ENCODE assay signal across 11 cellular contexts in genomic region chr1:161484613-161485012, GRCh38.
DNase-seq lines count a peak whose midpoint lies in the region; ATAC-seq and TF ChIP-seq lines count a peak whose summit lies in the region.
"Had no signal": no experiment of that assay in that cellular context is flagged by ENCODE, and none has a peak within 500 bp of the region (broad histone marks: within the 10 kb centered on the region; RNA-seq: fewer than 3 reads in every experiment).

No MANE protein-coding gene starts in this region.

- no peak for ATAC-seq in GM19035 (IDR thresholded peaks at IDR 0.05; ENCODE audit: unreplicated experiment)
- no peak for ATAC-seq in GM18868 (IDR thresholded peaks at IDR 0.05; ENCODE audit: unreplicated experiment)

- H3K4me3 ChIP-seq in GM12865 (ENCODE audit: low read depth, low read length) (no peak overlapping the region), fibroblast of mammary gland (ENCODE audit: control insufficient read depth, low read depth, low read length) (no peak overlapping the region)
- H3K4me3 ChIP-seq: coronary artery had no signal

- peak; percentile 44; the same call in 1 of the 2 replicates for TF ChIP-seq CTCF in 22Rv1 (IDR thresholded peaks at IDR 0.05)
- peak; percentile 46 for TF ChIP-seq CTCF in GM12865 (IDR thresholded peaks at IDR 0.05; ENCODE audit: insufficient read depth, low read depth, low read length, missing control alignments)
- peak; percentile 42 for TF ChIP-seq CTCF in fibroblast of mammary gland (conservative IDR thresholded peaks at IDR 0.05; ENCODE audit: control insufficient read depth, insufficient read depth, low read depth, low read length)

- DNase-seq in GM12865 (ENCODE audit: low read depth) (peak; percentile 19), OCI-M1 (lab: John Stamatoyannopoulos, UW) (peak; percentile 59), fibroblast of mammary gland (ENCODE audit: low read depth) (peak; percentile 10), NCI-H510A (lab: John Stamatoyannopoulos, UW) (no peak), NCI-H187 (lab: John Stamatoyannopoulos, UW) (no peak)
- DNase-seq: activated T-cell treated with anti-CD3 and anti-CD28 coated beads, Interleukin-2, amount 50 U/mL, for 4 hours; NCI-H1417 treated with DMSO at 0.1 percent for 48 hours had no signal

- no peak overlapping the region for H3K27ac ChIP-seq in 22Rv1
- H3K27ac ChIP-seq: coronary artery had no signal

Comparison
In these comparisons a context has a peak if more than half of its experiments do, and no peak if none do; other contexts are left out.
1. DNase-seq: peak in GM12865 (single experiment), OCI-M1 (single experiment) and fibroblast of mammary gland (single experiment); none in NCI-H510A (single experiment) and NCI-H187 (0 of 2).
2. Peak in every context shown above with its lines, with median percentiles within 50 percentile points of each other: CTCF ChIP-seq.